ENCODE assay signal across 20 cellular contexts in genomic region chr3:103056552-103056951, GRCh38.
DNase-seq lines count a peak whose midpoint lies in the region; ATAC-seq, FAIRE-seq and TF ChIP-seq lines count a peak whose summit lies in the region.
"Had no signal": no experiment of that assay in that cellular context is flagged by ENCODE, and none has a peak within 500 bp of the region (broad histone marks: within the 10 kb centered on the region; RNA-seq: fewer than 3 reads in every experiment).

No MANE protein-coding gene starts in this region.

- POLR2A ChIA-PET in GM12878 (lab: Charles Lee), result no interaction called here

- TF ChIP-seq EP300 in GM12878 (IDR thresholded peaks at IDR 0.05; ENCODE audit: borderline replicate concordance in 1 of 2, control insufficient read depth in 1 of 2, low read depth in 2 of 2, low read length in 2 of 2), result no peak

- no peak for TF ChIP-seq CTCF in GM12865 (IDR thresholded peaks at IDR 0.05; ENCODE audit: insufficient read depth, low read depth, low read length, missing control alignments)
- TF ChIP-seq CTCF in GM12878 (IDR thresholded peaks at IDR 0.05 in 2 of 3, conservative IDR thresholded peaks at IDR 0.05 in 1 of 3; ENCODE audit: control insufficient read depth in 2 of 3, extremely low read depth in 1 of 3, insufficient read depth in 1 of 3, low read depth in 3 of 3, low read length in 3 of 3), result no peak
- no peak for TF ChIP-seq CTCF in pancreas (IDR thresholded peaks at IDR 0.05)
- TF ChIP-seq CTCF in osteoblast (IDR thresholded peaks at IDR 0.05; ENCODE audit: extremely low read depth, low read depth, low read length), result no peak

- SMC1A ChIA-PET in GM12878 (lab: Charles Lee; ENCODE audit: uncharacterized antibody, unreplicated experiment), result no interaction called here

- H3K4me2 ChIP-seq in GM12878 (ENCODE audit: control insufficient read depth, insufficient read depth) (no peak overlapping the region), osteoblast (ENCODE audit: insufficient read depth, low read length) (no peak overlapping the region)

- RAD21 ChIA-PET in GM12878 (lab: Charles Lee; ENCODE audit: unreplicated experiment), result no interaction called here

- intact Hi-C loops in GM12878 (cut with micrococcal nuclease; ENCODE audit: unreplicated experiment), result no loop called here
- intact Hi-C loops in pancreas (cut with DNase I), result no loop called here

- 0% methylated on average over 3 of the region's 3 CpGs for WGBS in GM12878 (ENCODE audit: insufficient coverage, insufficient replicate concordance, low lambda C conversion rate, missing lambda C conversion rate)
- 13 to 15% methylated on average over 3 of the region's 3 CpGs for WGBS in pancreas, 2 donors

- H3K27ac ChIP-seq in GM12878 (ENCODE audit: control insufficient read depth, insufficient read depth) (no peak overlapping the region), pancreas (no peak overlapping the region), osteoblast (ENCODE audit: low read depth, low read length) (no peak overlapping the region)
- H3K27ac ChIP-seq: coronary artery, esophagus squamous epithelium had no signal

- H3K27me3 ChIP-seq in GM12878 (replicated peaks in 1 of 2; ENCODE audit: control insufficient read depth in 2 of 2, insufficient read depth in 2 of 2, low read length in 1 of 2) (no peaks in the 10 kb centered on the region), pancreas (no peaks in the 10 kb centered on the region), osteoblast (ENCODE audit: insufficient read depth, low read length) (no peaks in the 10 kb centered on the region)
- H3K27me3 ChIP-seq: esophagus squamous epithelium had no signal

- in situ Hi-C loops in GM12878 (cut with MboI), result no loop called here

- ATAC-seq in GM12878 (peak; percentile 73), pancreas (peak in 3 of 4 donors; percentile 51 to 66 (median 62))
- ATAC-seq: K562 had no signal

- H4K20me1 ChIP-seq in GM12878 (ENCODE audit: control insufficient read depth, insufficient read depth) (no peaks in the 10 kb centered on the region), osteoblast (ENCODE audit: insufficient read depth, low read length) (no peaks in the 10 kb centered on the region)

- H3K36me3 ChIP-seq in GM12878 (ENCODE audit: control insufficient read depth in 2 of 2, insufficient read depth in 2 of 2, low read length in 1 of 2) (no peaks in the 10 kb centered on the region), pancreas (no peaks in the 10 kb centered on the region), osteoblast (ENCODE audit: insufficient read depth, low read length) (no peaks in the 10 kb centered on the region)
- H3K36me3 ChIP-seq: esophagus squamous epithelium had no signal

- no peak for TF ChIP-seq RAD21 in GM12878 (IDR thresholded peaks at IDR 0.05; ENCODE audit: insufficient read depth, low read depth, low read length)

- BruUV-seq in GM12878 (replicated peaks; lab: Mats Ljungman, UMichigan), result no TSS peak

- FAIRE-seq in GM12878 (lab: Jason Lieb, UNC), result no peak
- FAIRE-seq in pancreas (lab: Jason Lieb, UNC), result no peak
- FAIRE-seq: K562 had no signal

- H2AFZ ChIP-seq in GM12878 (ENCODE audit: control insufficient read depth, low read depth, low read length) (no peak overlapping the region), osteoblast (ENCODE audit: low read length) (no peak overlapping the region)

- H3K79me2 ChIP-seq in GM12878 (ENCODE audit: control insufficient read depth, insufficient read depth, low read length) (no peaks in the 10 kb centered on the region), osteoblast (ENCODE audit: insufficient read depth, low read length) (no peaks in the 10 kb centered on the region)

- DNase-seq in GM12865 (ENCODE audit: low read depth) (peak; percentile 1), HT-29 (ENCODE audit: low spot score) (peak; percentile 45), GM12878 (ENCODE audit: low read depth, low spot score) (no peak), pancreas (no peak), osteoblast (ENCODE audit: insufficient read length, low spot score, missing footprints) (no peak), NCI-H510A treated with DMSO at 0.1 percent for 48 hours (lab: John Stamatoyannopoulos, UW) (no peak)
- no peak for DNase-seq in activated CD4-positive, CD25-positive, alpha-beta regulatory T cell treated with anti-CD3 and anti-CD28 coated beads, Interleukin-2, amount 50 U/mL, for 72 hours
- no peak for DNase-seq in stimulated activated CD4-positive, alpha-beta T cell treated with anti-CD3 and anti-CD28 coated beads, Interleukin-12 subunit alpha, Interleukin-12 subunit beta, amount 100 ng/mL, for 4 hours
- DNase-seq: ACHN; activated naive CD4-positive, alpha-beta T cell treated with anti-CD3 and anti-CD28 coated beads, Interleukin-2, amount 10 ng/mL, durations not matched to agents 7 days and 5 days; amniotic stem cell; endodermal cell; esophagus squamous epithelium; HFFc6; islet precursor cell; NCI-H1436 treated with DMSO at 0.1 percent for 48 hours; NCI-H524 treated with DMSO at 0.1 percent for 48 hours; stimulated activated CD4-positive, alpha-beta T cell treated with anti-CD3 and anti-CD28 coated beads, Interleukin-1b, Interleukin-23, amount 100 ng/mL, for 48 hours had no signal

- H3K9ac ChIP-seq in GM12878 (ENCODE audit: control insufficient read depth, insufficient read depth, low read length), result no peak overlapping the region

- H3K9me3 ChIP-seq in GM12878 (replicated peaks; ENCODE audit: control insufficient read depth, insufficient read depth, low read length), result no peaks in the 10 kb centered on the region
- no peaks in the 10 kb centered on the region for H3K9me3 ChIP-seq in pancreas
- no peaks in the 10 kb centered on the region for H3K9me3 ChIP-seq in osteoblast (ENCODE audit: low read depth, low read length)
- H3K9me3 ChIP-seq: esophagus squamous epithelium had no signal

- CTCF ChIA-PET in GM12878 (lab: Yijun Ruan, JAX), result interaction anchor here (1.5 kb wide), 1 partner anchor 8 kb away, joined by 4 read pairs; no protein-coding TSS in a partner anchor

- H3K4me1 ChIP-seq in GM12878 (ENCODE audit: control insufficient read depth, insufficient read depth, low read length), result no peaks in the 10 kb centered on the region
- H3K4me1 ChIP-seq in pancreas, result no peaks in the 10 kb centered on the region
- H3K4me1 ChIP-seq in osteoblast (ENCODE audit: insufficient read depth, low read length), result no peaks in the 10 kb centered on the region
- H3K4me1 ChIP-seq: esophagus squamous epithelium had no signal

- no peak for TF ChIP-seq POLR2A in GM12878 (IDR thresholded peaks at IDR 0.05; ENCODE audit: low read depth, low read length)

- no peak overlapping the region for H3K4me3 ChIP-seq in GM12865 (ENCODE audit: low read depth, low read length)
- no peak overlapping the region for H3K4me3 ChIP-seq in GM12878
- no peak overlapping the region for H3K4me3 ChIP-seq in pancreas
- no peak overlapping the region for H3K4me3 ChIP-seq in osteoblast (ENCODE audit: insufficient read depth, low read length)
- H3K4me3 ChIP-seq: coronary artery, esophagus squamous epithelium, K562 had no signal

TF ChIP-seq in GM12878, 131 proteins besides CTCF, POLR2A, EP300 and RAD21:
- TF ChIP-seq ATF7 (IDR thresholded peaks at IDR 0.05; ENCODE audit: low read depth), result no peak
- no peak for TF ChIP-seq NR2F1 (conservative IDR thresholded peaks at IDR 0.05)

Comparison
In these comparisons a context has a peak if more than half of its experiments do, and no peak if none do; other contexts are left out.
1. DNase-seq: peak in GM12865 (single experiment) and HT-29 (single experiment); none in GM12878 (single experiment), pancreas (0 of 6), activated CD4-positive, CD25-positive, alpha-beta regulatory T cell treated with anti-CD3 and anti-CD28 coated beads, Interleukin-2, amount 50 U/mL, for 72 hours (single experiment), stimulated activated CD4-positive, alpha-beta T cell treated with anti-CD3 and anti-CD28 coated beads, Interleukin-12 subunit alpha, Interleukin-12 subunit beta, amount 100 ng/mL, for 4 hours (single experiment), osteoblast (single experiment) and NCI-H510A treated with DMSO at 0.1 percent for 48 hours (single experiment).